In genomic region chr1:25563330-25564215, GRCh38 we compare ENCODE assay signal across 13 cellular contexts. TPM values are rescaled to one million over a fixed set of nuclear protein-coding genes. Genes with fewer than 3 reads are reported as not detected.
DNase-seq lines count a peak whose midpoint lies in the region; ATAC-seq, FAIRE-seq and TF ChIP-seq lines count a peak whose summit lies in the region.
"Had no signal": no experiment of that assay in that cellular context is flagged by ENCODE, and none has a peak within 500 bp of the region (broad histone marks: within the 10 kb centered on the region; RNA-seq: fewer than 3 reads in every experiment).

No MANE protein-coding gene starts in this region.

- H3K36me3 ChIP-seq in K562 (ENCODE audit: control insufficient read depth, insufficient read depth, low read length) (peaks cover 41% of the 10 kb centered on the region; the same call in 1 of the 3 replicates), Caco-2 (ENCODE audit: control insufficient read depth, insufficient read depth, low read length) (no peaks in the 10 kb centered on the region; the same call in 1 of the 2 replicates), heart right ventricle (peaks cover 0 to 74% (median 24%) of the 10 kb centered on the region in 9 donors)

- intact Hi-C loops in K562 (cut with micrococcal nuclease), result no loop called here
- intact Hi-C loops in natural killer cell (cut with micrococcal nuclease), result loop anchor here (2.0 kb wide), 1 partner anchor 45 kb away; no protein-coding TSS in a partner anchor
- intact Hi-C loops in Caco-2 (cut with micrococcal nuclease; ENCODE audit: unreplicated experiment), result no loop called here
- intact Hi-C loops in heart right ventricle (cut with DNase I), result no loop called here

- H3K9me3 Mint-ChIP-seq in natural killer cell (no peaks in the 10 kb centered on the region), Caco-2 (ENCODE audit: unreplicated experiment) (no peaks in the 10 kb centered on the region)

- H3K9me1 ChIP-seq in K562 (ENCODE audit: control insufficient read depth, insufficient read depth, low read length), result no peaks in the 10 kb centered on the region

- 89% methylated on average over 20 of the region's 20 CpGs for WGBS in K562 (ENCODE audit: insufficient coverage, low coverage, missing lambda C conversion rate)
- WGBS in heart right ventricle, 2 donors, result 90 to 91% methylated on average over 20 of the region's 20 CpGs

- H3K4me3 ChIP-seq in K562 (no peak overlapping the region), Caco-2 (ENCODE audit: low read depth, low read length) (no peak overlapping the region), heart right ventricle (peak overlapping the region in 1 of 10 donors; percentile 39)
- H3K4me3 ChIP-seq: right atrium auricular region had no signal

- ATAC-seq in K562 (no peak), natural killer cell (peak in 1 of 3 donors; percentile 27), GM18870 (IDR thresholded peaks at IDR 0.05; ENCODE audit: unreplicated experiment) (no peak), heart right ventricle (no peak)
- ATAC-seq: HCT116 had no signal

- H3K9ac ChIP-seq in K562 (ENCODE audit: insufficient read depth in 1 of 2, low read depth in 2 of 2, low read length in 2 of 2), result peak overlapping the region in 1 of 2 experiments; percentile 64; a peak in 2 of 4 replicates
- H3K9ac ChIP-seq: SK-N-SH had no signal

- TF ChIP-seq CTCF in K562 (IDR thresholded peaks at IDR 0.05 in 2 of 3, conservative IDR thresholded peaks at IDR 0.05 in 1 of 3; ENCODE audit: insufficient read depth in 2 of 3, low read depth in 1 of 3, low read length in 3 of 3) (no peak), natural killer cell (IDR thresholded peaks at IDR 0.05) (no peak), Caco-2 (IDR thresholded peaks at IDR 0.05; ENCODE audit: insufficient read depth in 1 of 2, low read depth in 1 of 2, low read length in 1 of 2, severe bottlenecking in 1 of 2, unreplicated experiment in 1 of 2) (no peak), heart right ventricle (IDR thresholded peaks at IDR 0.05) (no peak)

- no peaks in the 10 kb centered on the region for H3K79me2 ChIP-seq in K562 (ENCODE audit: control insufficient read depth, insufficient read depth, low read length)

- no peaks in the 10 kb centered on the region for H3K27me3 Mint-ChIP-seq in natural killer cell (ENCODE audit: low read depth in 2 of 2)
- no peaks in the 10 kb centered on the region for H3K27me3 Mint-ChIP-seq in Caco-2 (ENCODE audit: insufficient read depth, unreplicated experiment)
- H3K27me3 Mint-ChIP-seq: activated CD8-positive, alpha-beta memory T cell treated with anti-CD3 and anti-CD28 coated beads, Interleukin-2, amount 10 ng/mL, durations not matched to agents 7 days and 5 days had no signal

- in situ Hi-C loops in K562 (cut with MboI), result loop anchor here (10.0 kb wide), 1 partner anchor 1719 kb away; no protein-coding TSS in a partner anchor

- BruUV-seq in K562 (replicated peaks; lab: Mats Ljungman, UMichigan) (no TSS peak), Caco-2 (replicated peaks; lab: Mats Ljungman, UMichigan) (no TSS peak)

- H3K4me1 Mint-ChIP-seq in natural killer cell (peaks cover 28 to 58% of the 10 kb centered on the region in 2 donors), Caco-2 (ENCODE audit: low read depth, unreplicated experiment) (peaks cover 9% of the 10 kb centered on the region)

- DNase-seq in stimulated activated naive CD4-positive, alpha-beta T cell treated with Interleukin-2 at 50 U/mL for 16 hours (lab: John Stamatoyannopoulos, UW), result peak; percentile 15
- no peak for DNase-seq in stimulated activated naive CD4-positive, alpha-beta T cell (lab: John Stamatoyannopoulos, UW)
- no peak for DNase-seq in K562 (ENCODE audit: extremely low read depth in 1 of 4, low spot score in 3 of 4)
- DNase-seq in natural killer cell, result no peak
- no peak for DNase-seq in Caco-2
- DNase-seq in heart right ventricle, result no peak
- DNase-seq in NOMO-1 (lab: John Stamatoyannopoulos, UW; ENCODE audit: unreplicated experiment in 2 of 2), result no peak
- DNase-seq: activated CD8-positive, alpha-beta memory T cell treated with anti-CD3 and anti-CD28 coated beads, Interleukin-2, amount 10 ng/mL, durations not matched to agents 7 days and 5 days; NCI-H524; SK-N-SH had no signal

- no peaks in the 10 kb centered on the region for H4K20me1 ChIP-seq in K562 (replicated peaks; ENCODE audit: control insufficient read depth, insufficient read depth, low read length)

- H3K27ac Mint-ChIP-seq in natural killer cell (peak overlapping the region; percentile 84 to 89), Caco-2 (ENCODE audit: unreplicated experiment) (no peak overlapping the region)

- no peaks in the 10 kb centered on the region for H3K27me3 ChIP-seq in K562 (ENCODE audit: control insufficient read depth in 2 of 2, insufficient read depth in 2 of 2, low read length in 2 of 2)
- no peaks in the 10 kb centered on the region for H3K27me3 ChIP-seq in Caco-2 (replicated peaks; ENCODE audit: control insufficient read depth, insufficient read depth, low read length)
- H3K27me3 ChIP-seq in heart right ventricle, result no peaks in the 10 kb centered on the region
- H3K27me3 ChIP-seq: right atrium auricular region had no signal

- H3K4me3 Mint-ChIP-seq in natural killer cell (peak overlapping the region; percentile 77), Caco-2 (ENCODE audit: unreplicated experiment) (no peak overlapping the region)
- H3K4me3 Mint-ChIP-seq: activated CD8-positive, alpha-beta memory T cell treated with anti-CD3 and anti-CD28 coated beads, Interleukin-2, amount 10 ng/mL, durations not matched to agents 7 days and 5 days had no signal

- no peak for TF ChIP-seq POLR2A in K562 (conservative IDR thresholded peaks at IDR 0.05)

- H3K27ac ChIP-seq in K562 (ENCODE audit: extremely low read depth, low read depth, low read length) (no peak overlapping the region), heart right ventricle (peak overlapping the region in 1 of 10 donors; percentile 82)
- H3K27ac ChIP-seq: right atrium auricular region had no signal

- no peak for FAIRE-seq in K562 (lab: Jason Lieb, UNC)

- TF ChIP-seq RAD21 in K562 (CRISPR knock-in tag; conservative IDR thresholded peaks at IDR 0.05 in 1 of 2, IDR thresholded peaks at IDR 0.05 in 1 of 2), result no peak

- TF ChIP-seq EP300 in K562 (IDR thresholded peaks at IDR 0.05; ENCODE audit: low read length), result no peak

- H3K4me2 ChIP-seq in K562 (ENCODE audit: insufficient read depth, low read length), result no peak overlapping the region
- H3K4me2 ChIP-seq: SK-N-SH had no signal

- H3K4me1 ChIP-seq in K562 (replicated peaks in 1 of 2; ENCODE audit: control insufficient read depth in 2 of 2, insufficient read depth in 2 of 2, low read length in 2 of 2), result peaks cover 12 to 39% of the 10 kb centered on the region in 2 experiments
- peaks cover 6% of the 10 kb centered on the region; the same call in 1 of the 2 replicates for H3K4me1 ChIP-seq in Caco-2
- peaks cover 17 to 78% (median 65%) of the 10 kb centered on the region in 9 donors for H3K4me1 ChIP-seq in heart right ventricle

- H3K36me3 Mint-ChIP-seq in natural killer cell (no peaks in the 10 kb centered on the region), Caco-2 (ENCODE audit: insufficient read depth, unreplicated experiment) (peaks cover 13% of the 10 kb centered on the region)
- H3K36me3 Mint-ChIP-seq: activated CD8-positive, alpha-beta memory T cell treated with anti-CD3 and anti-CD28 coated beads, Interleukin-2, amount 10 ng/mL, durations not matched to agents 7 days and 5 days had no signal

- H2AFZ ChIP-seq in K562 (ENCODE audit: low read depth, low read length), result no peak overlapping the region

- H3K9me3 ChIP-seq in K562 (replicated peaks; ENCODE audit: control insufficient read depth, insufficient read depth, low read depth, low read length), result no peaks in the 10 kb centered on the region
- no peaks in the 10 kb centered on the region for H3K9me3 ChIP-seq in Caco-2
- H3K9me3 ChIP-seq in heart right ventricle, result no peaks in the 10 kb centered on the region
- H3K9me3 ChIP-seq: right atrium auricular region, SK-N-SH had no signal

- CTCF ChIA-PET in K562 (lab: Yijun Ruan, JAX; ENCODE audit: low intra/inter-chr PET ratio) (no interaction called here), Caco-2 (lab: Charles Lee) (no interaction called here)

- POLR2A ChIA-PET in K562 (lab: Yijun Ruan, JAX), result interaction anchor here (0.7 to 4.9 kb wide), 2 partner anchors 10 to 14 kb away, joined by 3 to 31 read pairs; no protein-coding TSS in a partner anchor
- POLR2A ChIA-PET in Caco-2 (lab: Charles Lee), result no interaction called here

RNA-seq across cellular contexts. Expression of gene LDLRAP1, which starts 20.2 kb away (rescaled TPM):
- total RNA-seq in K562 (2011; cell fraction: chromatin; rRNA removed; ENCODE audit: low replicate concordance), result 30.0 and 73.0 TPM in 2 replicates
- 38.5 and 41.1 TPM in 2 replicates for total RNA-seq in K562 (2011; cell fraction: nucleolus; rRNA removed)
- total RNA-seq in K562 (2011; cell fraction: nucleoplasm; rRNA removed), result 33.9 and 37.2 TPM in 2 replicates
- total RNA-seq in K562 (2014; rRNA removed) (14.2 and 19.0 TPM in 2 replicates), K562 (2014; rRNA removed; fragmentation: Illumina TruSeq; extraction: Trizol) (10.9 and 13.0 TPM in 2 replicates), K562 (2015; rRNA removed; fragmentation: Illumina TruSeq; extraction: Trizol) (16.3 and 17.7 TPM in 2 replicates), K562 (2021) (28.8 and 29.2 TPM in 2 replicates), natural killer cell (10 to 100 TPM; 25.2 to 34.0 (median 27.4) TPM), Caco-2 (2022) (14.5 TPM in 2 replicates), heart right ventricle (10 to 100 TPM in 6 of 10 donors, 1 to 10 TPM in 4; 8.5 to 16.1 (median 11.6) TPM)
- polyA plus RNA-seq in K562 (2011; rRNA removed) (16.2 and 25.0 TPM in 2 replicates), K562 (2014; fragmentation: Illumina TruSeq; extraction: Trizol) (26.8 and 29.6 TPM in 2 replicates), K562 (2014; fragmentation: Nextera tagmentation; extraction: Ambion mirVana) (1 to 10 TPM in 1 of 2 experiments, under 1 TPM in 1; 0.56 to 1.4 TPM), K562 (2014; rRNA removed) (22.2 and 25.7 TPM in 2 replicates), heart right ventricle (10 to 100 TPM in 1 of 2 donors, 1 to 10 TPM in 1; 9.9 to 10.5 TPM)
- 22.4 and 23.7 TPM in 2 replicates for polyA plus RNA-seq in K562 (2011; cell fraction: cytosol; rRNA removed)
- polyA plus RNA-seq in K562 (2011; cell fraction: nucleus; rRNA removed), result 69.9 and 75.9 TPM in 2 replicates
- 24.3 and 30.1 TPM in 2 replicates for polyA plus RNA-seq in K562 (2012)
- polyA minus RNA-seq in K562 (2011; rRNA and poly(A)+ RNA removed), result 11.8 and 12.8 TPM in 2 replicates
- polyA minus RNA-seq in K562 (2011; cell fraction: cytosol; rRNA and poly(A)+ RNA removed), result 11.8 and 16.7 TPM in 2 replicates
- 6.9 and 14.2 TPM in 2 replicates for polyA minus RNA-seq in K562 (2011; cell fraction: nucleus; rRNA and poly(A)+ RNA removed)

RNA-seq across cellular contexts. Expression of gene MAN1C1, which starts 53.0 kb away (rescaled TPM):
- 0.19 TPM in 1 of 2 replicates, not detected in the other for total RNA-seq in K562 (2011; cell fraction: chromatin; rRNA removed; ENCODE audit: low replicate concordance)
- 0.13 and 0.50 TPM in 2 replicates for total RNA-seq in K562 (2011; cell fraction: nucleolus; rRNA removed)
- 0.22 and 0.46 TPM in 2 replicates for total RNA-seq in K562 (2011; cell fraction: nucleoplasm; rRNA removed)
- total RNA-seq in K562 (2014; rRNA removed) (not detected in 2 replicates), K562 (2014; rRNA removed; fragmentation: Illumina TruSeq; extraction: Trizol) (0.15 TPM in 1 of 2 replicates, not detected in the other), K562 (2015; rRNA removed; fragmentation: Illumina TruSeq; extraction: Trizol) (0.18 TPM in 1 of 2 replicates, not detected in the other), K562 (2021) (0.22 and 0.44 TPM in 2 replicates), natural killer cell (1 to 10 TPM; 3.6 to 7.5 (median 7.1) TPM), Caco-2 (2022) (2.7 and 3.5 TPM in 2 replicates), heart right ventricle (10 to 100 TPM in 9 of 10 donors, 1 to 10 TPM in 1; 9.7 to 23.4 (median 14.2) TPM)
- polyA plus RNA-seq in K562 (2011; rRNA removed) (0.06 and 0.11 TPM in 2 replicates), K562 (2014; fragmentation: Illumina TruSeq; extraction: Trizol) (0.04 and 0.29 TPM in 2 replicates), K562 (2014; fragmentation: Nextera tagmentation; extraction: Ambion mirVana) (not detected), K562 (2014; rRNA removed) (0.04 TPM in 1 of 2 replicates, not detected in the other), heart right ventricle (10 to 100 TPM; 10.1 to 11.3 TPM)
- polyA plus RNA-seq in K562 (2011; cell fraction: cytosol; rRNA removed), result 0.07 TPM in 2 replicates
- 0.07 and 0.25 TPM in 2 replicates for polyA plus RNA-seq in K562 (2011; cell fraction: nucleus; rRNA removed)
- 0.07 and 0.53 TPM in 2 replicates for polyA plus RNA-seq in K562 (2012)
- 0.18 TPM in 1 of 2 replicates, not detected in the other for polyA minus RNA-seq in K562 (2011; rRNA and poly(A)+ RNA removed)
- not detected in 2 replicates for polyA minus RNA-seq in K562 (2011; cell fraction: cytosol; rRNA and poly(A)+ RNA removed)
- 0.13 TPM in 1 of 2 replicates, not detected in the other for polyA minus RNA-seq in K562 (2011; cell fraction: nucleus; rRNA and poly(A)+ RNA removed)
